In the genomic region with DNA sequence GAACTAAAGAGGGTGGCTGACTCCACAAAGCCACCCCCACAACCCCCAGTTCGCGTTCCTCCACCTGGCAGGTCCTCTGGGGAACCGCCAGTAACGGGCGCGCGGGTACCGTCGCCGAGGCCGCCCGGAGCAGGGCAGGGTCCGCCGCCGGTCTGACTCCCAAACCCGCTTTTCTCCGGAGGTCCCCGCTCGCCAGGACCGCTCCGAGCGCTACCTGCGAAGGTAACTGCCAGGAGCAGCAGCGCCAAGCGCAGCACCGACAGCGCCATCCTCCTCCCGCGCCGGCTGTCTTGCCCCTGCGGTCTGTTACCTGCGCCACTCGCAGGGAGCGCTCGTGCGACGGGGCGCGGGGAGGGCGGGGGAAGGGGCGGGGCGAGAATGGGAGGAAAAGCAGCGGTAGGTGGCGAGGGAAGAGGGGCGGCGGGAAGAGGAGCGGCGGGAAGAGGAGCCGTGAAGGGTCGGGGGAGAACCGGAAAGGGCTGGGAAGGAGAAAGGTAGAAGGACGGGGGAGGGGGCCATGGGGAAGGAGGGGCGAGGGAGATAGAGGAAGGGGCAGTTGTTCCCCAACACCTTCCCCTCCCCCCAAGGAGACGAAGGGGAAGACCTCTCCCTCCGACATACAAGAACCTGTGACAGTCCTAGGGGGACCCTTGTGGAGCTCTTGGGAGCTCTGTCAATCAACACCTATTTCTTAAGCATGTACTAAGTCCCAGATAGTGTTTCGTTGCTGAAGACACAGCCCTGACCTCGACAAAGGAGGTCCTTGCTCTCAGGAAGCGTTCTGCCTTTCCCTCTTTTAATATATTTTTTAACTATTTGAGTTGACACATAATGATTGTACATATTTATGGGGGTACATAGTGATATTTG, we compare ENCODE assay signal across 9 cellular contexts. TPM values are rescaled to one million over a fixed set of nuclear protein-coding genes. Genes with fewer than 3 reads are reported as not detected.
DNase-seq lines count a peak whose midpoint lies in the region; ATAC-seq, FAIRE-seq and TF ChIP-seq lines count a peak whose summit lies in the region.
"Had no signal": no experiment of that assay in that cellular context is flagged by ENCODE, and none has a peak within 500 bp of the region (broad histone marks: within the 10 kb centered on the region; RNA-seq: fewer than 3 reads in every experiment).

A gene with protein sequence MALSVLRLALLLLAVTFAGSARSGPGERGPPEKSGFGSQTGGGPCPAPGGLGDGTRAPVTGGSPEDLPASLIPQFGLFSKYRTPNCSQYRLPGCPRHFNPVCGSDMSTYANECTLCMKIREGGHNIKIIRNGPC (minus strand): TSS at position 308 of the 870 bp plus-strand sequence. CDS start 39 bp downstream, at position 269.

- no peak for TF ChIP-seq CTCF in HFFc6 (IDR thresholded peaks at IDR 0.05)

- ATAC-seq in HG03280 (IDR thresholded peaks at IDR 0.05; ENCODE audit: unreplicated experiment) = peak; percentile 59

- no peak within 1 kb of the TSS for H3K27ac Mint-ChIP-seq in activated naive CD8-positive, alpha-beta T cell treated with anti-CD3 and anti-CD28 coated beads for 36 hours
- no peak within 1 kb of the TSS for H3K27ac Mint-ChIP-seq in HFFc6

- H3K36me3 Mint-ChIP-seq in activated naive CD8-positive, alpha-beta T cell treated with anti-CD3 and anti-CD28 coated beads for 36 hours = no peaks in the 10 kb centered on the region
- no peaks in the 10 kb centered on the region for H3K36me3 Mint-ChIP-seq in HFFc6 (ENCODE audit: low read depth)

- no peak for TF ChIP-seq POLR2A in GM12892 (IDR thresholded peaks at IDR 0.05; ENCODE audit: low read depth, low read length)

- H3K4me3 ChIP-seq in SK-N-MC (peak within 1 kb of the TSS; percentile 75), iPS-20b (ENCODE audit: low read length) (peak within 1 kb of the TSS; percentile 81)

- H3K4me1 Mint-ChIP-seq in activated naive CD8-positive, alpha-beta T cell treated with anti-CD3 and anti-CD28 coated beads for 36 hours = peaks cover 39% of the 10 kb centered on the region
- no peaks in the 10 kb centered on the region for H3K4me1 Mint-ChIP-seq in HFFc6 (ENCODE audit: low read depth)

- H3K36me3 ChIP-seq in SK-N-MC (ENCODE audit: insufficient read depth, low read length) (no peaks in the 10 kb centered on the region), iPS-20b (ENCODE audit: insufficient read depth, low read depth, low read length) (no peaks in the 10 kb centered on the region)

- H3K4me3 Mint-ChIP-seq in activated naive CD8-positive, alpha-beta T cell treated with anti-CD3 and anti-CD28 coated beads for 36 hours = peak within 1 kb of the TSS; percentile 75
- H3K4me3 Mint-ChIP-seq in HFFc6 = no peak within 1 kb of the TSS

- no peaks in the 10 kb centered on the region; the same call in 1 of the 2 replicates for H3K4me1 ChIP-seq in iPS-20b (ENCODE audit: insufficient read depth, low read length)

- H3K9ac ChIP-seq in SK-N-MC (ENCODE audit: insufficient read length) (no peak within 1 kb of the TSS), iPS-20b (ENCODE audit: low read depth, low read length) (peak within 1 kb of the TSS; percentile 50; the same call in 1 of the 2 replicates)

- H3K27me3 Mint-ChIP-seq in activated naive CD8-positive, alpha-beta T cell treated with anti-CD3 and anti-CD28 coated beads for 36 hours = peaks cover 9% of the 10 kb centered on the region
- peaks cover 40% of the 10 kb centered on the region for H3K27me3 Mint-ChIP-seq in HFFc6 (ENCODE audit: insufficient read depth)

- H3K27ac ChIP-seq in SK-N-MC (no peak within 1 kb of the TSS), iPS-20b (ENCODE audit: low read length) (no peak within 1 kb of the TSS)

- FAIRE-seq in GM12892 (lab: Jason Lieb, UNC) = no peak
- FAIRE-seq: frontal cortex had no signal

- peak; percentile 37 for DNase-seq in GM12892 (ENCODE audit: insufficient read length)
- no peak for DNase-seq in SK-N-MC (ENCODE audit: low read depth, low spot score)
- DNase-seq in activated naive CD8-positive, alpha-beta T cell treated with anti-CD3 and anti-CD28 coated beads for 36 hours = peak; percentile 65
- DNase-seq in stimulated activated CD4-positive, alpha-beta T cell treated with anti-CD3 and anti-CD28 coated beads, Interleukin-2, amount 100 ng/mL, for 48 hours = peak; percentile 50
- DNase-seq in NCI-H446 treated with DMSO at 0.1 percent for 48 hours (lab: John Stamatoyannopoulos, UW) = no peak
- no peak for DNase-seq in HFFc6

- no peaks in the 10 kb centered on the region for H3K9me3 Mint-ChIP-seq in activated naive CD8-positive, alpha-beta T cell treated with anti-CD3 and anti-CD28 coated beads for 36 hours
- no peaks in the 10 kb centered on the region for H3K9me3 Mint-ChIP-seq in HFFc6

- H3K9me3 ChIP-seq in SK-N-MC (ENCODE audit: low read depth, low read length) (no peaks in the 10 kb centered on the region), iPS-20b (ENCODE audit: insufficient read depth, low read depth, low read length) (no peaks in the 10 kb centered on the region)

- H3K27me3 ChIP-seq in iPS-20b (ENCODE audit: insufficient read depth, low read length) = peaks cover 40% of the 10 kb centered on the region

RNA-seq across cellular contexts. Expression of the gene that starts here (rescaled TPM):
- not detected for polyA plus RNA-seq in GM12892 (2012; ENCODE audit: missing spikeins)
- total RNA-seq in activated naive CD8-positive, alpha-beta T cell treated with anti-CD3 and anti-CD28 coated beads for 36 hours = 1 to 10 TPM in 1 of 2 experiments, under 1 TPM in 1; 0.78 to 1.3 TPM
- total RNA-seq in HFFc6 (2021; fragmentation: NEBNext Ultra II Directional; extraction: Animal tissue kit (Norgen Biotek cat#: 25700)) = not detected
- total RNA-seq: frontal cortex had no signal

Comparison
In these comparisons a context has a peak if more than half of its experiments do, and no peak if none do; other contexts are left out.
1. DNase-seq: peak in GM12892 (single experiment), activated naive CD8-positive, alpha-beta T cell treated with anti-CD3 and anti-CD28 coated beads for 36 hours (single experiment) and stimulated activated CD4-positive, alpha-beta T cell treated with anti-CD3 and anti-CD28 coated beads, Interleukin-2, amount 100 ng/mL, for 48 hours (2 of 2); none in SK-N-MC (single experiment), NCI-H446 treated with DMSO at 0.1 percent for 48 hours (single experiment) and HFFc6 (single experiment).